In the genomic region with DNA sequence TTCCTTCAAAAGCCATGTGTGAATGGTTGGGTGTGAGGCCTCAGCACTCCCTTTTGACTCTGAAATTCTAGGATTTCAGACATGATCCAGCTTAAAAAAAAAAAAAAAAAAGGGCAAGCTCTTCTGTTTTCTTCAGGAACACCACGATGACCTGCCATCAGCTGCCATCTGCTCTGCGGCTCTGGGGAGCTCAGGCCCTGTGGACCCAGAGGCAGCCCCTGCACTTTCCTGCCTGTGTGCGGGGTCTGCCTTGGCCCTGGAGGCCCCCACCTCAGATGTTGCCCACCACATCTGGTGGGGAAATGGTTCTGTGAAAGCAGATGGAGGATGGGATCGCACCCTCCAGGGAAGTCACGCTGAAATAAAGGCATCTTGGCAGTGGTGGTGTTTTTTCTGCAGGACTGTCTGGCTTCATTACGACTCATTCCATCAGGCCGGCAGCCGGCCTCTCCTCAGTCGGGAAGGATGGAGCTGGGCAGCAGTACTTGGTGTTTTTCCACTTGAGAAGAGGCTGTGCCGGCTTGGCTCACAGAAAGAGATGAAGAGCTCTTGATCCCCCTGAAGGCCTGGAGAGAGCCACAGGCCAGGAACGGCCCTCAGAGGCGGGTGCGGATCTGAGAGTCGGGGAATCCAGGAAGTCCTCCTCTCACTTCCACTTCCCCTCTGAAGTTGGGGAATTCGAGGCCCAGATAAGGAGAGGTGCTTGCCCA, we compare ENCODE assay signal across 8 cellular contexts.
DNase-seq lines count a peak whose midpoint lies in the region; ATAC-seq and TF ChIP-seq lines count a peak whose summit lies in the region.

No MANE protein-coding gene starts in this region.

- 75% methylated on average over 15 of the region's 15 CpGs for WGBS in hepatocyte (ENCODE audit: low lambda C conversion rate, missing lambda C conversion rate)
- 50 to 83% (median 69%) methylated on average over 12 to 15 of the region's 15 CpGs for WGBS in spleen, 5 donors

- no peaks in the 10 kb centered on the region for H4K20me1 ChIP-seq in hepatocyte (ENCODE audit: insufficient read depth, poor library complexity, severe bottlenecking)

- H3K4me3 Mint-ChIP-seq in HFFc6, result peak overlapping the region; percentile 21; the same call in 1 of the 2 replicates
- no peak overlapping the region for H3K4me3 Mint-ChIP-seq in MCF 10A (ENCODE audit: unreplicated experiment)

- H3K4me1 Mint-ChIP-seq in HFFc6 (ENCODE audit: low read depth), result peaks cover 12% of the 10 kb centered on the region
- H3K4me1 Mint-ChIP-seq in MCF 10A (ENCODE audit: insufficient read depth, unreplicated experiment), result no peaks in the 10 kb centered on the region

- H3K27me3 Mint-ChIP-seq in HFFc6 (ENCODE audit: insufficient read depth) (peaks cover 9% of the 10 kb centered on the region), MCF 10A (ENCODE audit: insufficient read depth, unreplicated experiment) (no peaks in the 10 kb centered on the region)

- H3K4me1 ChIP-seq in hepatocyte (ENCODE audit: insufficient read depth) (peaks cover 10% of the 10 kb centered on the region), spleen (peaks cover 2 to 30% (median 8%) of the 10 kb centered on the region in 6 donors)

- no peak overlapping the region for H3K4me2 ChIP-seq in hepatocyte

- no TSS peak for BruUV-seq in MCF 10A (replicated peaks; lab: Mats Ljungman, UMichigan)

- peak overlapping the region; percentile 59 for H3K27ac Mint-ChIP-seq in HFFc6
- H3K27ac Mint-ChIP-seq in MCF 10A (ENCODE audit: low read depth, unreplicated experiment), result peak overlapping the region; percentile 5

- TF ChIP-seq CTCF in HFFc6 (IDR thresholded peaks at IDR 0.05) (no peak), MCF 10A (IDR thresholded peaks at IDR 0.05; ENCODE audit: unreplicated experiment) (no peak), hepatocyte (IDR thresholded peaks at IDR 0.05; ENCODE audit: poor library complexity) (no peak), spleen (IDR thresholded peaks at IDR 0.05 in 8 of 11, conservative IDR thresholded peaks at IDR 0.05 in 3 of 11) (no peak)

- no peaks in the 10 kb centered on the region for H3K27me3 ChIP-seq in hepatocyte
- no peaks in the 10 kb centered on the region for H3K27me3 ChIP-seq in spleen (replicated peaks in 1 of 7)

- CTCF ChIA-PET in MCF 10A (lab: Yijun Ruan, JAX), result interaction anchor here (0.7 to 1.3 kb wide), 2 partner anchors 46 to 570 kb away, joined by 3 to 4 read pairs; no protein-coding TSS in a partner anchor

- H2AFZ ChIP-seq in hepatocyte, result no peak overlapping the region

- no peaks in the 10 kb centered on the region for H3K79me2 ChIP-seq in hepatocyte

- TF ChIP-seq POLR2A in spleen (IDR thresholded peaks at IDR 0.05), result no peak

- H3K36me3 Mint-ChIP-seq in HFFc6 (ENCODE audit: low read depth), result no peaks in the 10 kb centered on the region
- H3K36me3 Mint-ChIP-seq in MCF 10A (ENCODE audit: insufficient read depth, unreplicated experiment), result peaks cover 12% of the 10 kb centered on the region

- DNase-seq in HFFc6 (peak; percentile 58), MCF 10A (ENCODE audit: unreplicated experiment) (peak; percentile 16), hepatocyte (ENCODE audit: low spot score) (peak; percentile 46), spleen (peak; percentile 65), COLO829 (ENCODE audit: low spot score) (no peak), NCI-H2196 (lab: John Stamatoyannopoulos, UW; ENCODE audit: unreplicated experiment) (no peak)

- H3K9me2 ChIP-seq in hepatocyte (replicated peaks; ENCODE audit: insufficient read depth), result no peaks in the 10 kb centered on the region

- intact Hi-C loops in MCF 10A (cut with micrococcal nuclease) (no loop called here), spleen (cut with DNase I; ENCODE audit: low total_unique reads) (no loop called here)

- no peak for ATAC-seq in GM18907 (IDR thresholded peaks at IDR 0.05; ENCODE audit: unreplicated experiment)
- no peak for ATAC-seq in GM21423 (IDR thresholded peaks at IDR 0.05; ENCODE audit: unreplicated experiment)

- H3K36me3 ChIP-seq in hepatocyte (replicated peaks; ENCODE audit: insufficient read depth, low read depth) (no peaks in the 10 kb centered on the region), spleen (no peaks in the 10 kb centered on the region)

- POLR2A ChIA-PET in MCF 10A (lab: Yijun Ruan, JAX), result no interaction called here

- H3K4me3 ChIP-seq in hepatocyte (no peak overlapping the region), spleen (no peak overlapping the region)

- H3K9me3 Mint-ChIP-seq in HFFc6 (no peaks in the 10 kb centered on the region), MCF 10A (ENCODE audit: unreplicated experiment) (no peaks in the 10 kb centered on the region)

- H3K9me3 ChIP-seq in hepatocyte (ENCODE audit: low read depth), result no peaks in the 10 kb centered on the region
- no peaks in the 10 kb centered on the region for H3K9me3 ChIP-seq in spleen

- H3K27ac ChIP-seq in hepatocyte (no peak overlapping the region), spleen (peak overlapping the region in 5 of 8 donors; percentile 4 to 68 (median 61))

Comparison
In these comparisons a context has a peak if more than half of its experiments do, and no peak if none do; other contexts are left out.
1. DNase-seq: peak in HFFc6 (single experiment), MCF 10A (single experiment), hepatocyte (single experiment) and spleen (single experiment); none in COLO829 (single experiment) and NCI-H2196 (single experiment).